Comparison of ENCODE assay signal across 7 cellular contexts in genomic region chr13:101085551-101085950, GRCh38.
"Had no signal": no experiment of that assay in that cellular context is flagged by ENCODE, and none has a peak within 500 bp of the region (broad histone marks: within the 10 kb centered on the region; RNA-seq: fewer than 3 reads in every experiment).

No MANE protein-coding gene starts in this region.

- H3K4me3 ChIP-seq: GM23338 had no signal

- FAIRE-seq: H1, H54 had no signal

- ATAC-seq: GM23338 had no signal

- H2AFZ ChIP-seq: GM23338 had no signal

- H3K4me2 ChIP-seq: GM23338 had no signal

- DNase-seq: H9, HCEC 1CT, KG1 had no signal

- H3K27ac ChIP-seq: HL-60 had no signal
